ENCODE assay signal across 10 cellular contexts in genomic region chr12:27220057-27220987, GRCh38. TPM values are rescaled to one million over a fixed set of nuclear protein-coding genes. Genes with fewer than 3 reads are reported as not detected.
DNase-seq lines count a peak whose midpoint lies in the region; ATAC-seq, FAIRE-seq and TF ChIP-seq lines count a peak whose summit lies in the region.
"Had no signal": no experiment of that assay in that cellular context is flagged by ENCODE, and none has a peak within 500 bp of the region (broad histone marks: within the 10 kb centered on the region; RNA-seq: fewer than 3 reads in every experiment).

No MANE protein-coding gene starts in this region.

- no peak for TF ChIP-seq CTCF in neural progenitor cell (IDR thresholded peaks at IDR 0.05)

- ATAC-seq in GM19351 (IDR thresholded peaks at IDR 0.05; ENCODE audit: unreplicated experiment): peak; percentile 61
- ATAC-seq in HG03097 (IDR thresholded peaks at IDR 0.05; ENCODE audit: low FRiP score, unreplicated experiment): peak; percentile 67

- no peaks in the 10 kb centered on the region for H3K4me1 ChIP-seq in neural progenitor cell

- DNase-seq in CD1c-positive myeloid dendritic cell (ENCODE audit: extremely low spot score) (peak; percentile 18), neural progenitor cell (ENCODE audit: low spot score) (no peak), RCC 7860 (ENCODE audit: low spot score) (no peak), superior temporal gyrus (ENCODE audit: extremely low spot score) (no peak), NCI-H1694 treated with DMSO at 0.1 percent for 48 hours (lab: John Stamatoyannopoulos, UW) (no peak)
- DNase-seq in activated T-helper 2 cell treated with anti-CD3 and anti-CD28 coated beads, Interferon-gamma antibody, Interleukin-2, Interleukin-4, amounts not matched to agents 10 μg/mL and 5 μg/mL and 100 μg/mL, durations not matched to agents 14 hours and 24 hours and 36 hours (ENCODE audit: low spot score): no peak
- DNase-seq: DMS153, NCI-H187 had no signal

- H3K9me3 Mint-ChIP-seq in activated T-helper 2 cell treated with anti-CD3 and anti-CD28 coated beads, Interferon-gamma antibody, Interleukin-2, Interleukin-4, amounts not matched to agents 10 μg/mL and 5 μg/mL and 100 μg/mL, durations not matched to agents 14 hours and 24 hours and 36 hours: no peaks in the 10 kb centered on the region
- peaks cover 4% of the 10 kb centered on the region for H3K9me3 Mint-ChIP-seq in neural progenitor cell

- no peak overlapping the region for H3K4me2 ChIP-seq in neural progenitor cell

- no peaks in the 10 kb centered on the region for H3K27me3 ChIP-seq in neural progenitor cell

- H3K36me3 Mint-ChIP-seq in activated T-helper 2 cell treated with anti-CD3 and anti-CD28 coated beads, Interferon-gamma antibody, Interleukin-2, Interleukin-4, amounts not matched to agents 10 μg/mL and 5 μg/mL and 100 μg/mL, durations not matched to agents 14 hours and 24 hours and 36 hours (ENCODE audit: low read depth): no peaks in the 10 kb centered on the region
- H3K36me3 Mint-ChIP-seq in neural progenitor cell: no peaks in the 10 kb centered on the region

- H3K79me2 ChIP-seq in neural progenitor cell (ENCODE audit: low read depth): no peaks in the 10 kb centered on the region

- no peaks in the 10 kb centered on the region for H3K9me3 ChIP-seq in neural progenitor cell (ENCODE audit: low read depth)

- H3F3A ChIP-seq in neural progenitor cell (ENCODE audit: low read depth): no peaks in the 10 kb centered on the region

- intact Hi-C loops in activated T-helper 2 cell treated with anti-CD3 and anti-CD28 coated beads, Interferon-gamma antibody, Interleukin-2, Interleukin-4, amounts not matched to agents 10 μg/mL and 5 μg/mL and 100 μg/mL, durations not matched to agents 14 hours and 24 hours and 36 hours (cut with micrococcal nuclease): loop anchor here (2.0 to 5.0 kb wide), 2 partner anchors 18 to 43 kb away; no protein-coding TSS in a partner anchor

- no peak for FAIRE-seq in RCC 7860 (lab: Jason Lieb, UNC)

- no peaks in the 10 kb centered on the region for H3K36me3 ChIP-seq in neural progenitor cell

- H2AFZ ChIP-seq in neural progenitor cell (replicated peaks): no peak overlapping the region

- H3K4me1 Mint-ChIP-seq in activated T-helper 2 cell treated with anti-CD3 and anti-CD28 coated beads, Interferon-gamma antibody, Interleukin-2, Interleukin-4, amounts not matched to agents 10 μg/mL and 5 μg/mL and 100 μg/mL, durations not matched to agents 14 hours and 24 hours and 36 hours (ENCODE audit: low read depth): peaks cover 15% of the 10 kb centered on the region
- no peaks in the 10 kb centered on the region for H3K4me1 Mint-ChIP-seq in neural progenitor cell

- no peaks in the 10 kb centered on the region for H4K20me1 ChIP-seq in neural progenitor cell (ENCODE audit: low read depth)

- no peak overlapping the region for H3K4me3 Mint-ChIP-seq in activated T-helper 2 cell treated with anti-CD3 and anti-CD28 coated beads, Interferon-gamma antibody, Interleukin-2, Interleukin-4, amounts not matched to agents 10 μg/mL and 5 μg/mL and 100 μg/mL, durations not matched to agents 14 hours and 24 hours and 36 hours (ENCODE audit: low read depth)
- no peak overlapping the region for H3K4me3 Mint-ChIP-seq in neural progenitor cell

- no peak overlapping the region for H3K27ac ChIP-seq in neural progenitor cell

- no peak overlapping the region for H3K9ac ChIP-seq in neural progenitor cell

- H3K27me3 Mint-ChIP-seq in activated T-helper 2 cell treated with anti-CD3 and anti-CD28 coated beads, Interferon-gamma antibody, Interleukin-2, Interleukin-4, amounts not matched to agents 10 μg/mL and 5 μg/mL and 100 μg/mL, durations not matched to agents 14 hours and 24 hours and 36 hours (ENCODE audit: low read depth): no peaks in the 10 kb centered on the region
- H3K27me3 Mint-ChIP-seq in neural progenitor cell (ENCODE audit: insufficient read depth, low read depth): no peaks in the 10 kb centered on the region

- H3K4me3 ChIP-seq in neural progenitor cell: no peak overlapping the region

- H3K27ac Mint-ChIP-seq in activated T-helper 2 cell treated with anti-CD3 and anti-CD28 coated beads, Interferon-gamma antibody, Interleukin-2, Interleukin-4, amounts not matched to agents 10 μg/mL and 5 μg/mL and 100 μg/mL, durations not matched to agents 14 hours and 24 hours and 36 hours: peak overlapping the region; percentile 34
- no peak overlapping the region for H3K27ac Mint-ChIP-seq in neural progenitor cell

RNA-seq across cellular contexts. Expression of gene STK38L, which starts 23.8 kb away (rescaled TPM):
- total RNA-seq in activated T-helper 2 cell treated with anti-CD3 and anti-CD28 coated beads, Interferon-gamma antibody, Interleukin-2, Interleukin-4, amounts not matched to agents 10 μg/mL and 5 μg/mL and 100 μg/mL, durations not matched to agents 14 hours and 24 hours and 36 hours: 23.4 and 24.2 TPM in 2 replicates
- 40.4 and 62.6 TPM in 2 replicates for total RNA-seq in neural progenitor cell (ENCODE audit: low replicate concordance)
